20 cellular contexts compared by ENCODE assay signal in genomic region chr7:47089068-47089417, GRCh38.
DNase-seq lines count a peak whose midpoint lies in the region; ATAC-seq and TF ChIP-seq lines count a peak whose summit lies in the region.
"Had no signal": no experiment of that assay in that cellular context is flagged by ENCODE, and none has a peak within 500 bp of the region (broad histone marks: within the 10 kb centered on the region; RNA-seq: fewer than 3 reads in every experiment).

No MANE protein-coding gene starts in this region.

- TF ChIP-seq CTCF in DOHH2 (IDR thresholded peaks at IDR 0.05; ENCODE audit: low read depth, low read length, poor library complexity, severe bottlenecking) (peak; percentile 17), KMS-11 (conservative IDR thresholded peaks at IDR 0.05; ENCODE audit: low read depth, low read length) (peak; percentile 6; the same call in 1 of the 2 replicates), chondrocyte (IDR thresholded peaks at IDR 0.05) (peak; percentile 53), neural crest cell (conservative IDR thresholded peaks at IDR 0.05) (peak; percentile 29)

- no peaks in the 10 kb centered on the region for H3K9me2 ChIP-seq in DOHH2 (replicated peaks; ENCODE audit: control insufficient read depth, low read length)

- H3K4me3 Mint-ChIP-seq in chondrocyte (ENCODE audit: unreplicated experiment) (no peak overlapping the region), neural crest cell (no peak overlapping the region)
- H3K4me3 Mint-ChIP-seq in stimulated activated memory B cell treated with anti-CD40 and anti-IgM and Interleukin-4, amounts not matched to agents 10 μg/mL and 1 μg/mL and 100 μg/mL, for 72 hours: no peak overlapping the region
- H3K4me3 Mint-ChIP-seq: activated CD8-positive, alpha-beta memory T cell treated with anti-CD3 and anti-CD28 coated beads, Interleukin-2, amount 10 ng/mL, durations not matched to agents 7 days and 5 days; activated naive CD8-positive, alpha-beta T cell treated with anti-CD3 and anti-CD28 coated beads, Interleukin-2, amount 50 U/mL, for 24 hours; activated T-cell treated with anti-CD3 and anti-CD28 coated beads, Interleukin-2, amount 50 U/mL, for 72 hours; CD4-positive, alpha-beta T cell; central memory CD8-positive, alpha-beta T cell had no signal

- H3K79me2 ChIP-seq in DOHH2 (ENCODE audit: control insufficient read depth, low read length) (peaks cover 14% of the 10 kb centered on the region), KMS-11 (ENCODE audit: insufficient read depth, low read depth) (no peaks in the 10 kb centered on the region)

- H3K4me2 ChIP-seq in DOHH2 (ENCODE audit: low read length) (no peak overlapping the region), KMS-11 (no peak overlapping the region)

- no peaks in the 10 kb centered on the region for H4K20me1 ChIP-seq in DOHH2 (ENCODE audit: control insufficient read depth, insufficient read depth, low read depth, low read length)
- no peaks in the 10 kb centered on the region for H4K20me1 ChIP-seq in KMS-11 (ENCODE audit: insufficient read depth)

- H3K4me3 ChIP-seq in DOHH2 (ENCODE audit: low read length): no peak overlapping the region
- no peak overlapping the region for H3K4me3 ChIP-seq in KMS-11 (IDR thresholded peaks at IDR 0.05; ENCODE audit: insufficient read depth, low read depth, low read length)
- H3K4me3 ChIP-seq: GM12878, psoas muscle, sigmoid colon, transverse colon had no signal

- H3K27me3 ChIP-seq in DOHH2 (ENCODE audit: control insufficient read depth, low read length): no peaks in the 10 kb centered on the region
- no peaks in the 10 kb centered on the region for H3K27me3 ChIP-seq in KMS-11 (ENCODE audit: insufficient read depth, low read depth)
- H3K27me3 ChIP-seq: sigmoid colon, transverse colon had no signal

- H3K36me3 Mint-ChIP-seq in chondrocyte (ENCODE audit: low read depth) (no peaks in the 10 kb centered on the region), neural crest cell (ENCODE audit: low read depth) (peaks cover 2% of the 10 kb centered on the region)
- no peaks in the 10 kb centered on the region for H3K36me3 Mint-ChIP-seq in stimulated activated memory B cell treated with anti-CD40 and anti-IgM and Interleukin-4, amounts not matched to agents 10 μg/mL and 1 μg/mL and 100 μg/mL, for 72 hours
- H3K36me3 Mint-ChIP-seq: activated CD8-positive, alpha-beta memory T cell treated with anti-CD3 and anti-CD28 coated beads, Interleukin-2, amount 10 ng/mL, durations not matched to agents 7 days and 5 days; naive B cell had no signal

- H3K27ac ChIP-seq in DOHH2 (ENCODE audit: low read depth, low read length): no peak overlapping the region
- no peak overlapping the region for H3K27ac ChIP-seq in KMS-11
- H3K27ac ChIP-seq: psoas muscle, sigmoid colon, transverse colon had no signal

- H3K27ac Mint-ChIP-seq in chondrocyte (ENCODE audit: unreplicated experiment): no peak overlapping the region
- H3K27ac Mint-ChIP-seq in neural crest cell (ENCODE audit: unreplicated experiment): no peak overlapping the region
- H3K27ac Mint-ChIP-seq in stimulated activated memory B cell treated with anti-CD40 and anti-IgM and Interleukin-4, amounts not matched to agents 10 μg/mL and 1 μg/mL and 100 μg/mL, for 72 hours: no peak overlapping the region
- H3K27ac Mint-ChIP-seq: activated CD8-positive, alpha-beta memory T cell treated with anti-CD3 and anti-CD28 coated beads, Interleukin-2, amount 10 ng/mL, durations not matched to agents 7 days and 5 days; activated naive CD8-positive, alpha-beta T cell treated with anti-CD3 and anti-CD28 coated beads, Interleukin-2, amount 50 U/mL, for 24 hours; activated T-cell treated with anti-CD3 and anti-CD28 coated beads, Interleukin-2, amount 50 U/mL, for 72 hours; CD4-positive, alpha-beta T cell had no signal

- H3K9me3 Mint-ChIP-seq in chondrocyte (ENCODE audit: low read depth): no peaks in the 10 kb centered on the region
- peaks cover 7% of the 10 kb centered on the region for H3K9me3 Mint-ChIP-seq in neural crest cell
- no peaks in the 10 kb centered on the region for H3K9me3 Mint-ChIP-seq in stimulated activated memory B cell treated with anti-CD40 and anti-IgM and Interleukin-4, amounts not matched to agents 10 μg/mL and 1 μg/mL and 100 μg/mL, for 72 hours
- H3K9me3 Mint-ChIP-seq: activated naive CD8-positive, alpha-beta T cell treated with anti-CD3 and anti-CD28 coated beads, Interleukin-2, amount 50 U/mL, for 24 hours; activated T-cell treated with anti-CD3 and anti-CD28 coated beads, Interleukin-2, amount 50 U/mL, for 72 hours; CD4-positive, alpha-beta T cell; central memory CD8-positive, alpha-beta T cell; naive B cell had no signal

- no peak for ATAC-seq in stimulated activated memory B cell treated with anti-CD40 and anti-IgM and Interleukin-4, amounts not matched to agents 10 μg/mL and 1 μg/mL and 100 μg/mL, for 72 hours
- ATAC-seq: activated CD8-positive, alpha-beta memory T cell treated with anti-CD3 and anti-CD28 coated beads, Interleukin-2, amount 10 ng/mL, durations not matched to agents 7 days and 5 days; activated naive CD8-positive, alpha-beta T cell treated with anti-CD3 and anti-CD28 coated beads, Interleukin-2, amount 50 U/mL, for 24 hours; activated T-cell treated with anti-CD3 and anti-CD28 coated beads, Interleukin-2, amount 50 U/mL, for 72 hours had no signal

- H3K27me3 Mint-ChIP-seq in chondrocyte (ENCODE audit: low read depth) (no peaks in the 10 kb centered on the region), neural crest cell (ENCODE audit: low read depth) (no peaks in the 10 kb centered on the region)
- H3K27me3 Mint-ChIP-seq in stimulated activated memory B cell treated with anti-CD40 and anti-IgM and Interleukin-4, amounts not matched to agents 10 μg/mL and 1 μg/mL and 100 μg/mL, for 72 hours: peaks cover 20% of the 10 kb centered on the region
- H3K27me3 Mint-ChIP-seq: activated CD8-positive, alpha-beta memory T cell treated with anti-CD3 and anti-CD28 coated beads, Interleukin-2, amount 10 ng/mL, durations not matched to agents 7 days and 5 days had no signal

- peaks cover 25% of the 10 kb centered on the region for H3K4me1 ChIP-seq in DOHH2 (ENCODE audit: control insufficient read depth, low read length)
- no peaks in the 10 kb centered on the region for H3K4me1 ChIP-seq in KMS-11 (ENCODE audit: low read depth, poor library complexity, severe bottlenecking)
- H3K4me1 ChIP-seq: psoas muscle had no signal

- no peaks in the 10 kb centered on the region for H3K9me3 ChIP-seq in DOHH2 (ENCODE audit: control insufficient read depth, insufficient read depth, low read length)
- H3K9me3 ChIP-seq: psoas muscle, sigmoid colon, transverse colon had no signal

- peaks cover 48% of the 10 kb centered on the region for H3K4me1 Mint-ChIP-seq in chondrocyte (ENCODE audit: low read depth)
- H3K4me1 Mint-ChIP-seq in neural crest cell: peaks cover 5% of the 10 kb centered on the region
- no peaks in the 10 kb centered on the region for H3K4me1 Mint-ChIP-seq in stimulated activated memory B cell treated with anti-CD40 and anti-IgM and Interleukin-4, amounts not matched to agents 10 μg/mL and 1 μg/mL and 100 μg/mL, for 72 hours
- H3K4me1 Mint-ChIP-seq: activated CD8-positive, alpha-beta memory T cell treated with anti-CD3 and anti-CD28 coated beads, Interleukin-2, amount 10 ng/mL, durations not matched to agents 7 days and 5 days; activated naive CD8-positive, alpha-beta T cell treated with anti-CD3 and anti-CD28 coated beads, Interleukin-2, amount 50 U/mL, for 24 hours; central memory CD8-positive, alpha-beta T cell had no signal

- no peaks in the 10 kb centered on the region for H3F3A ChIP-seq in DOHH2 (ENCODE audit: control insufficient read depth, insufficient read depth)

- no peak overlapping the region for H3K9ac ChIP-seq in KMS-11

- H3K36me3 ChIP-seq in DOHH2 (ENCODE audit: control insufficient read depth, low read length) (peaks cover 55% of the 10 kb centered on the region), KMS-11 (ENCODE audit: insufficient read depth) (no peaks in the 10 kb centered on the region)
- H3K36me3 ChIP-seq: sigmoid colon, transverse colon had no signal

- DNase-seq in chondrocyte (ENCODE audit: low spot score): no peak
- DNase-seq in neural crest cell (ENCODE audit: low read depth, low spot score): no peak
- DNase-seq in epidermal melanocyte (ENCODE audit: insufficient read length, low spot score): no peak
- DNase-seq in EL: no peak
- DNase-seq: activated CD4-positive, CD25-positive, alpha-beta regulatory T cell; activated CD8-positive, alpha-beta memory T cell treated with anti-CD3 and anti-CD28 coated beads, Interleukin-2, amount 10 ng/mL, durations not matched to agents 7 days and 5 days; CD4-positive, alpha-beta T cell; NCI-H1048; stimulated activated CD4-positive, alpha-beta T cell treated with anti-CD3 and anti-CD28 coated beads, Interleukin-4, amount 100 ng/mL, for 24 hours had no signal

- H2AFZ ChIP-seq in KMS-11 (ENCODE audit: low read depth): no peak overlapping the region
